8 cellular contexts compared by ENCODE assay signal in genomic region chr13:26482451-26483197, GRCh38.
DNase-seq lines count a peak whose midpoint lies in the region; ATAC-seq and TF ChIP-seq lines count a peak whose summit lies in the region.

No MANE protein-coding gene starts in this region.

- H3K9me3 ChIP-seq in SK-N-SH (no peaks in the 10 kb centered on the region), prostate gland (no peaks in the 10 kb centered on the region)

- TF ChIP-seq CTCF in LNCAP (IDR thresholded peaks at IDR 0.05) (peak; percentile 79), SK-N-SH (IDR thresholded peaks at IDR 0.05) (peak; percentile 93), prostate gland (IDR thresholded peaks at IDR 0.05) (peak; percentile 70 to 85 (median 76))

- 48% methylated on average over 3 of the region's 3 CpGs for WGBS in SK-N-SH (ENCODE audit: low lambda C conversion rate)
- 23% methylated on average over 3 of the region's 3 CpGs for WGBS in prostate gland

- H3K4me3 ChIP-seq in SK-N-SH (ENCODE audit: low read depth in 2 of 2, low read length in 1 of 2) = peak overlapping the region in 1 of 2 experiments; percentile 7; a peak in 2 of 4 replicates
- H3K4me3 ChIP-seq in prostate gland = no peak overlapping the region

- peaks cover 0 to 2% of the 10 kb centered on the region in 2 experiments; a peak in 1 of 4 replicates for H3K4me1 ChIP-seq in SK-N-SH (ENCODE audit: control insufficient read depth in 1 of 2, insufficient read depth in 2 of 2, low read depth in 1 of 2, low read length in 1 of 2)
- H3K4me1 ChIP-seq in prostate gland (replicated peaks) = no peaks in the 10 kb centered on the region

- no peaks in the 10 kb centered on the region for H3K79me2 ChIP-seq in SK-N-SH (ENCODE audit: insufficient read depth)

- no peaks in the 10 kb centered on the region for H3K9me2 ChIP-seq in SK-N-SH

- peak; percentile 73 for TF ChIP-seq RAD21 in SK-N-SH (IDR thresholded peaks at IDR 0.05; ENCODE audit: low read length)

- intact Hi-C loops in prostate gland (cut with DNase I) = loop anchor here (5.0 to 10.0 kb wide), 2 partner anchors 122 to 215 kb away; no protein-coding TSS in a partner anchor

- H3K27ac ChIP-seq in SK-N-SH (ENCODE audit: low read depth in 2 of 2, low read length in 1 of 2) (no peak overlapping the region), prostate gland (no peak overlapping the region)

- H3K27me3 ChIP-seq in SK-N-SH (ENCODE audit: insufficient read depth) (no peaks in the 10 kb centered on the region), prostate gland (replicated peaks; ENCODE audit: insufficient read depth) (no peaks in the 10 kb centered on the region)

- H3K4me2 ChIP-seq in SK-N-SH = no peak overlapping the region

- H2AFZ ChIP-seq in SK-N-SH (ENCODE audit: low read depth) = no peak overlapping the region; the same call in 1 of the 2 replicates

- no peaks in the 10 kb centered on the region for H4K20me1 ChIP-seq in SK-N-SH (ENCODE audit: insufficient read depth)

- H3K9ac ChIP-seq in SK-N-SH = no peak overlapping the region

- peak; percentile 25 for DNase-seq in CMK (ENCODE audit: low read depth)
- DNase-seq in SK-N-SH = peak; percentile 81
- peak; percentile 60 for DNase-seq in activated naive CD4-positive, alpha-beta T cell treated with Interleukin-2 at 50 U/mL for 16 hours
- DNase-seq in globus pallidus (ENCODE audit: low spot score) = peak; percentile 45
- DNase-seq in prostate gland (ENCODE audit: low spot score) = peak; percentile 52

- CTCF ChIA-PET in SK-N-SH (lab: Yijun Ruan, JAX) = interaction anchor here (0.6 to 4.0 kb wide), 24 partner anchors 10 to 447 kb away, joined by 3 to 59 read pairs (median 4); no protein-coding TSS in a partner anchor

- no peak for TF ChIP-seq POLR2A in prostate gland (IDR thresholded peaks at IDR 0.05)

- ATAC-seq in GM19467 (IDR thresholded peaks at IDR 0.05; ENCODE audit: unreplicated experiment) = peak; percentile 93
- ATAC-seq in GM21526 (IDR thresholded peaks at IDR 0.05; ENCODE audit: low FRiP score, unreplicated experiment) = no peak

- no peaks in the 10 kb centered on the region for H3K36me3 ChIP-seq in SK-N-SH (replicated peaks in 1 of 2; ENCODE audit: control insufficient read depth in 1 of 2, insufficient read depth in 2 of 2, low read length in 1 of 2)
- H3K36me3 ChIP-seq in prostate gland = no peaks in the 10 kb centered on the region

- TF ChIP-seq EP300 in SK-N-SH (IDR thresholded peaks at IDR 0.05; ENCODE audit: borderline replicate concordance in 1 of 2, low read depth in 1 of 2, low read length in 1 of 2) = no peak

- no peaks in the 10 kb centered on the region for H3F3A ChIP-seq in SK-N-SH (replicated peaks; ENCODE audit: insufficient read depth)

- POLR2A ChIA-PET in SK-N-SH (lab: Yijun Ruan, JAX) = no interaction called here

TF ChIP-seq in SK-N-SH, 30 proteins besides CTCF, POLR2A, EP300 and RAD21:
- TF ChIP-seq MEF2A (IDR thresholded peaks at IDR 0.05; ENCODE audit: borderline replicate concordance, low read depth) (no peak), SMC3 (IDR thresholded peaks at IDR 0.05; ENCODE audit: low read depth, low read length) (peak; percentile 91), CHD2 (IDR thresholded peaks at IDR 0.05; ENCODE audit: low read length, partially characterized antibody) (peak; percentile 30)

Comparison
In these comparisons a context has a peak if more than half of its experiments do, and no peak if none do; other contexts are left out.
1. DNase-seq: peak in every context shown above with its lines; median percentile 81 in SK-N-SH; 60 in activated naive CD4-positive, alpha-beta T cell treated with Interleukin-2 at 50 U/mL for 16 hours; 52 in prostate gland; 45 in globus pallidus; 25 in CMK.